1 cellular context compared by ENCODE assay signal in the genomic region with DNA sequence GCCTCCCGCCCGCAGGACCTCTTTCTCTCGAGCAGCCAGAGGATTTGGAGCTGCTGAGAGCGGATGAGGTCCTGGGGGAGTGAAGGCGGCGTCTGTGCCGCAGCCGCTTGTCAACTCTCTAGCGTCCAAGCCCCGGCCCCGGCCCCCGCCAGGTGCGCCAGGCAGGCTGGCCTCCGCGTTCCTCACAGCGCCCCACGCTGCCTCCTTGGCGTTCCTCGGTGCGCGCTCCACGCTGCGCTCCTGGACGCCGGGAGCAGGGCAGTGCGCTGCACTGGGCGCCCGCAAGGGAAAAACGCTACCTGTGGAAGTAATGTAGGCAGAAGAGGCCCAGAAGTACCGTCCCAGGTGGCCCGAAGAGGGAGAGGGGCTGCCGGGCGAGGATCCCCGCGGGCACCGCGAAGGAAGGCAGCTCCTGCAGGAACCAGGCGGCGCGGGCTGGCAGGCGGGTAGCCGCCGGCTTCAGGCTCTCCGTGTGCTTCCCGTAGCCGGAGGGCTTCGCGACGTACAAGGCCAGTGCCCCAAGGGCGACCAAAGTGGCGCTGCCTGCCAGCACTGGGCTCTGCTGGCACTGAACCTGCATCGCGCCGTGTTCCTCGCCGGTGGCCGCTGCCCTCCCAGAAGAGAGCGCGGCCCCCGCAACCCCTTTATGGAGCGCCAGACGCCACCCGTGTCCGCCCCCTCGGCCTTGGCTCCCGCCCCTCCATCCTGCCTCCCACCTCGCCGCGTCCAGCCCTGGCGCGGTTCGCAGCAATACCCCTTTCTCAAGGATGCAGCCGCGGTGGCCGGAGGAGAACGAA.
A peak's percentile ranks its signal among the peaks of the same experiment; 100 is the strongest.
TF ChIP-seq lines count a peak whose summit lies in the region.

A gene with protein sequence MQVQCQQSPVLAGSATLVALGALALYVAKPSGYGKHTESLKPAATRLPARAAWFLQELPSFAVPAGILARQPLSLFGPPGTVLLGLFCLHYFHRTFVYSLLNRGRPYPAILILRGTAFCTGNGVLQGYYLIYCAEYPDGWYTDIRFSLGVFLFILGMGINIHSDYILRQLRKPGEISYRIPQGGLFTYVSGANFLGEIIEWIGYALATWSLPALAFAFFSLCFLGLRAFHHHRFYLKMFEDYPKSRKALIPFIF (minus strand): TSS at position 618 of the 797 bp plus-strand sequence. CDS start 38 bp downstream, at position 580.

TF ChIP-seq in WTC11, 78 proteins besides CTCF, POLR2A, EP300 and RAD21 (continued from another document):
- TF ChIP-seq, protein P1, sequence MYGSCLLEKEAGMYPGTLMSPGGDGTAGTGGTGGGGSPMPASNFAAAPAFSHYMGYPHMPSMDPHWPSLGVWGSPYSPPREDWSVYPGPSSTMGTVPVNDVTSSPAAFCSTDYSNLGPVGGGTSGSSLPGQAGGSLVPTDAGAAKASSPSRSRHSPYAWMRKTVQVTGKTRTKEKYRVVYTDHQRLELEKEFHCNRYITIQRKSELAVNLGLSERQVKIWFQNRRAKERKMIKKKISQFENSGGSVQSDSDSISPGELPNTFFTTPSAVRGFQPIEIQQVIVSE (CRISPR knock-in tag; IDR thresholded peaks at IDR 0.05; ENCODE audit: borderline replicate concordance) = no peak
- TF ChIP-seq FOXP1 (CRISPR knock-in tag; IDR thresholded peaks at IDR 0.05; ENCODE audit: borderline replicate concordance) = peak; percentile 51; the same call in 1 of the 2 replicates
- TF ChIP-seq, protein P2, sequence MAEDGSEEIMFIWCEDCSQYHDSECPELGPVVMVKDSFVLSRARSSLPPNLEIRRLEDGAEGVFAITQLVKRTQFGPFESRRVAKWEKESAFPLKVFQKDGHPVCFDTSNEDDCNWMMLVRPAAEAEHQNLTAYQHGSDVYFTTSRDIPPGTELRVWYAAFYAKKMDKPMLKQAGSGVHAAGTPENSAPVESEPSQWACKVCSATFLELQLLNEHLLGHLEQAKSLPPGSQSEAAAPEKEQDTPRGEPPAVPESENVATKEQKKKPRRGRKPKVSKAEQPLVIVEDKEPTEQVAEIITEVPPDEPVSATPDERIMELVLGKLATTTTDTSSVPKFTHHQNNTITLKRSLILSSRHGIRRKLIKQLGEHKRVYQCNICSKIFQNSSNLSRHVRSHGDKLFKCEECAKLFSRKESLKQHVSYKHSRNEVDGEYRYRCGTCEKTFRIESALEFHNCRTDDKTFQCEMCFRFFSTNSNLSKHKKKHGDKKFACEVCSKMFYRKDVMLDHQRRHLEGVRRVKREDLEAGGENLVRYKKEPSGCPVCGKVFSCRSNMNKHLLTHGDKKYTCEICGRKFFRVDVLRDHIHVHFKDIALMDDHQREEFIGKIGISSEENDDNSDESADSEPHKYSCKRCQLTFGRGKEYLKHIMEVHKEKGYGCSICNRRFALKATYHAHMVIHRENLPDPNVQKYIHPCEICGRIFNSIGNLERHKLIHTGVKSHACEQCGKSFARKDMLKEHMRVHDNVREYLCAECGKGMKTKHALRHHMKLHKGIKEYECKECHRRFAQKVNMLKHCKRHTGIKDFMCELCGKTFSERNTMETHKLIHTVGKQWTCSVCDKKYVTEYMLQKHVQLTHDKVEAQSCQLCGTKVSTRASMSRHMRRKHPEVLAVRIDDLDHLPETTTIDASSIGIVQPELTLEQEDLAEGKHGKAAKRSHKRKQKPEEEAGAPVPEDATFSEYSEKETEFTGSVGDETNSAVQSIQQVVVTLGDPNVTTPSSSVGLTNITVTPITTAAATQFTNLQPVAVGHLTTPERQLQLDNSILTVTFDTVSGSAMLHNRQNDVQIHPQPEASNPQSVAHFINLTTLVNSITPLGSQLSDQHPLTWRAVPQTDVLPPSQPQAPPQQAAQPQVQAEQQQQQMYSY (CRISPR knock-in tag; IDR thresholded peaks at IDR 0.05) = no peak
- no peak for TF ChIP-seq SP1 (CRISPR knock-in tag; conservative IDR thresholded peaks at IDR 0.05)
